ENCODE assay signal across 9 cellular contexts in genomic region chr16:47392114-47392513, GRCh38.
DNase-seq lines count a peak whose midpoint lies in the region; ATAC-seq and TF ChIP-seq lines count a peak whose summit lies in the region.
"Had no signal": no experiment of that assay in that cellular context is flagged by ENCODE, and none has a peak within 500 bp of the region (broad histone marks: within the 10 kb centered on the region; RNA-seq: fewer than 3 reads in every experiment).

No MANE protein-coding gene starts in this region.

- H3K36me3 ChIP-seq in trophoblast cell (ENCODE audit: control insufficient read depth in 1 of 2, insufficient read depth in 2 of 2, low read length in 2 of 2) = peaks cover 0 to under 1% of the 10 kb centered on the region in 2 experiments
- no peaks in the 10 kb centered on the region for H3K36me3 ChIP-seq in neural progenitor cell

- H3K4me2 ChIP-seq in trophoblast cell (ENCODE audit: low read length) (no peak overlapping the region), neural progenitor cell (no peak overlapping the region)

- H3K4me1 Mint-ChIP-seq in activated CD8-positive, alpha-beta memory T cell treated with anti-CD3 and anti-CD28 coated beads, Interleukin-2, amount 10 ng/mL, durations not matched to agents 7 days and 5 days = peaks cover 5% of the 10 kb centered on the region
- H3K4me1 Mint-ChIP-seq in activated T-helper 2 cell treated with anti-CD3 and anti-CD28 coated beads, Interferon-gamma antibody, Interleukin-2, Interleukin-4, amounts not matched to agents 10 μg/mL and 5 μg/mL and 100 μg/mL, durations not matched to agents 14 hours and 24 hours and 36 hours (ENCODE audit: low read depth) = peaks cover 9% of the 10 kb centered on the region
- peaks cover 2% of the 10 kb centered on the region for H3K4me1 Mint-ChIP-seq in neural progenitor cell

- H2AFZ ChIP-seq in trophoblast cell (ENCODE audit: insufficient read depth, low read length, poor library complexity) (no peak overlapping the region), neural progenitor cell (replicated peaks) (no peak overlapping the region)

- peak; percentile 12 for ATAC-seq in activated CD8-positive, alpha-beta memory T cell treated with anti-CD3 and anti-CD28 coated beads, Interleukin-2, amount 10 ng/mL, durations not matched to agents 7 days and 5 days
- ATAC-seq in HG02885 (IDR thresholded peaks at IDR 0.05; ENCODE audit: poor library complexity, unreplicated experiment) = peak; percentile 97

- no peak overlapping the region for H3K14ac ChIP-seq in trophoblast cell (ENCODE audit: low read length)

- H3K27ac Mint-ChIP-seq in activated CD8-positive, alpha-beta memory T cell treated with anti-CD3 and anti-CD28 coated beads, Interleukin-2, amount 10 ng/mL, durations not matched to agents 7 days and 5 days = peak overlapping the region; percentile 21
- no peak overlapping the region for H3K27ac Mint-ChIP-seq in activated T-helper 2 cell treated with anti-CD3 and anti-CD28 coated beads, Interferon-gamma antibody, Interleukin-2, Interleukin-4, amounts not matched to agents 10 μg/mL and 5 μg/mL and 100 μg/mL, durations not matched to agents 14 hours and 24 hours and 36 hours
- H3K27ac Mint-ChIP-seq in neural progenitor cell = no peak overlapping the region

- H3K4me3 ChIP-seq in trophoblast cell (ENCODE audit: low read depth, low read length) (no peak overlapping the region), neural progenitor cell (no peak overlapping the region)

- H3F3A ChIP-seq in neural progenitor cell (ENCODE audit: low read depth) = no peaks in the 10 kb centered on the region

- no peak overlapping the region for H3K27ac ChIP-seq in trophoblast cell (ENCODE audit: low read depth, low read length)
- no peak overlapping the region for H3K27ac ChIP-seq in neural progenitor cell
- H3K27ac ChIP-seq: VCaP had no signal

- intact Hi-C loops in activated T-helper 2 cell treated with anti-CD3 and anti-CD28 coated beads, Interferon-gamma antibody, Interleukin-2, Interleukin-4, amounts not matched to agents 10 μg/mL and 5 μg/mL and 100 μg/mL, durations not matched to agents 14 hours and 24 hours and 36 hours (cut with micrococcal nuclease) = no loop called here

- no peaks in the 10 kb centered on the region for H3K27me3 Mint-ChIP-seq in activated CD8-positive, alpha-beta memory T cell treated with anti-CD3 and anti-CD28 coated beads, Interleukin-2, amount 10 ng/mL, durations not matched to agents 7 days and 5 days
- H3K27me3 Mint-ChIP-seq in activated T-helper 2 cell treated with anti-CD3 and anti-CD28 coated beads, Interferon-gamma antibody, Interleukin-2, Interleukin-4, amounts not matched to agents 10 μg/mL and 5 μg/mL and 100 μg/mL, durations not matched to agents 14 hours and 24 hours and 36 hours (ENCODE audit: low read depth) = no peaks in the 10 kb centered on the region
- H3K27me3 Mint-ChIP-seq in neural progenitor cell (ENCODE audit: insufficient read depth, low read depth) = no peaks in the 10 kb centered on the region

- no peak overlapping the region for H3K18ac ChIP-seq in trophoblast cell (ENCODE audit: low read length)

- H3K9ac ChIP-seq in trophoblast cell (ENCODE audit: low read length) = no peak overlapping the region
- H3K9ac ChIP-seq in neural progenitor cell = no peak overlapping the region

- no peak overlapping the region for H3K23ac ChIP-seq in trophoblast cell (ENCODE audit: low read length)

- no peaks in the 10 kb centered on the region for H3K79me1 ChIP-seq in trophoblast cell (ENCODE audit: low read length)

- peaks cover 6% of the 10 kb centered on the region for H3K36me3 Mint-ChIP-seq in activated CD8-positive, alpha-beta memory T cell treated with anti-CD3 and anti-CD28 coated beads, Interleukin-2, amount 10 ng/mL, durations not matched to agents 7 days and 5 days
- H3K36me3 Mint-ChIP-seq in activated T-helper 2 cell treated with anti-CD3 and anti-CD28 coated beads, Interferon-gamma antibody, Interleukin-2, Interleukin-4, amounts not matched to agents 10 μg/mL and 5 μg/mL and 100 μg/mL, durations not matched to agents 14 hours and 24 hours and 36 hours (ENCODE audit: low read depth) = peaks cover 7% of the 10 kb centered on the region
- peaks cover 3% of the 10 kb centered on the region for H3K36me3 Mint-ChIP-seq in neural progenitor cell

- no peak for DNase-seq in activated CD8-positive, alpha-beta memory T cell treated with anti-CD3 and anti-CD28 coated beads, Interleukin-2, amount 10 ng/mL, durations not matched to agents 7 days and 5 days
- DNase-seq in activated CD8-positive, alpha-beta memory T cell treated with anti-CD3 and anti-CD28 coated beads for 24 hours = no peak
- DNase-seq in NOMO-1 treated with DMSO at 0.1 percent for 48 hours (lab: John Stamatoyannopoulos, UW; ENCODE audit: unreplicated experiment) (peak; percentile 94), globus pallidus (ENCODE audit: low spot score) (peak; percentile 11), trophoblast cell (no peak), neural progenitor cell (ENCODE audit: low spot score) (no peak)
- no peak for DNase-seq in activated T-helper 2 cell treated with anti-CD3 and anti-CD28 coated beads, Interferon-gamma antibody, Interleukin-2, Interleukin-4, amounts not matched to agents 10 μg/mL and 5 μg/mL and 100 μg/mL, durations not matched to agents 14 hours and 24 hours and 36 hours (ENCODE audit: low spot score)

- H3K4me3 Mint-ChIP-seq in activated CD8-positive, alpha-beta memory T cell treated with anti-CD3 and anti-CD28 coated beads, Interleukin-2, amount 10 ng/mL, durations not matched to agents 7 days and 5 days = no peak overlapping the region
- H3K4me3 Mint-ChIP-seq in activated T-helper 2 cell treated with anti-CD3 and anti-CD28 coated beads, Interferon-gamma antibody, Interleukin-2, Interleukin-4, amounts not matched to agents 10 μg/mL and 5 μg/mL and 100 μg/mL, durations not matched to agents 14 hours and 24 hours and 36 hours (ENCODE audit: low read depth) = no peak overlapping the region
- no peak overlapping the region for H3K4me3 Mint-ChIP-seq in neural progenitor cell

- no peak overlapping the region for H2BK120ac ChIP-seq in trophoblast cell (ENCODE audit: insufficient read depth, low read length, poor library complexity)

- no peak overlapping the region for H2BK12ac ChIP-seq in trophoblast cell (ENCODE audit: low read length)

- CTCF ChIA-PET in activated CD8-positive, alpha-beta memory T cell treated with anti-CD3 and anti-CD28 coated beads, Interleukin-2, amount 10 ng/mL, durations not matched to agents 7 days and 5 days (lab: Charles Lee) = no interaction called here

- no peaks in the 10 kb centered on the region for H3K27me3 ChIP-seq in trophoblast cell (ENCODE audit: insufficient read depth, low read length)
- no peaks in the 10 kb centered on the region for H3K27me3 ChIP-seq in neural progenitor cell

- peaks cover 4% of the 10 kb centered on the region for H4K20me1 ChIP-seq in neural progenitor cell (ENCODE audit: low read depth)

- H4K8ac ChIP-seq in trophoblast cell (ENCODE audit: low read depth, low read length) = no peak overlapping the region

- H3K4ac ChIP-seq in trophoblast cell (ENCODE audit: low read depth, low read length) = no peak overlapping the region

- no CpG with 5 or more reads among the region's 8 CpGs for whole genome bisulfite sequencing in trophoblast cell (ENCODE audit: extremely low coverage, insufficient coverage, insufficient read length)

- peaks cover 2 to 3% of the 10 kb centered on the region in 2 experiments for H3K4me1 ChIP-seq in trophoblast cell (ENCODE audit: control insufficient read depth in 1 of 2, insufficient read depth in 2 of 2, low read length in 2 of 2)
- H3K4me1 ChIP-seq in neural progenitor cell = peaks cover 4% of the 10 kb centered on the region

- no peak for TF ChIP-seq CTCF in neural progenitor cell (IDR thresholded peaks at IDR 0.05)

- H3K79me2 ChIP-seq in trophoblast cell (ENCODE audit: control insufficient read depth, insufficient read depth, low read length, poor library complexity) = no peaks in the 10 kb centered on the region
- H3K79me2 ChIP-seq in neural progenitor cell (ENCODE audit: low read depth) = no peaks in the 10 kb centered on the region

- no peak overlapping the region for H4K91ac ChIP-seq in trophoblast cell (ENCODE audit: low read depth, low read length)

- no peaks in the 10 kb centered on the region for H3K9me3 Mint-ChIP-seq in activated CD8-positive, alpha-beta memory T cell treated with anti-CD3 and anti-CD28 coated beads, Interleukin-2, amount 10 ng/mL, durations not matched to agents 7 days and 5 days (ENCODE audit: low read depth)
- no peaks in the 10 kb centered on the region for H3K9me3 Mint-ChIP-seq in activated T-helper 2 cell treated with anti-CD3 and anti-CD28 coated beads, Interferon-gamma antibody, Interleukin-2, Interleukin-4, amounts not matched to agents 10 μg/mL and 5 μg/mL and 100 μg/mL, durations not matched to agents 14 hours and 24 hours and 36 hours
- no peaks in the 10 kb centered on the region for H3K9me3 Mint-ChIP-seq in neural progenitor cell

- no peaks in the 10 kb centered on the region for H3K9me3 ChIP-seq in trophoblast cell (ENCODE audit: insufficient read depth, low read depth, low read length)
- H3K9me3 ChIP-seq in neural progenitor cell (ENCODE audit: low read depth) = no peaks in the 10 kb centered on the region

- no peak overlapping the region for H2BK5ac ChIP-seq in trophoblast cell (ENCODE audit: low read depth, low read length, poor library complexity)

- H2AK5ac ChIP-seq in trophoblast cell (ENCODE audit: low read length) = no peak overlapping the region

- H4K12ac ChIP-seq in trophoblast cell (ENCODE audit: low read depth, low read length) = no peak overlapping the region

Comparison
In these comparisons a context has a peak if more than half of its experiments do, and no peak if none do; other contexts are left out.
1. DNase-seq: peak in NOMO-1 treated with DMSO at 0.1 percent for 48 hours (single experiment) and globus pallidus (single experiment); none in activated CD8-positive, alpha-beta memory T cell treated with anti-CD3 and anti-CD28 coated beads, Interleukin-2, amount 10 ng/mL, durations not matched to agents 7 days and 5 days (single experiment), activated CD8-positive, alpha-beta memory T cell treated with anti-CD3 and anti-CD28 coated beads for 24 hours (single experiment), activated T-helper 2 cell treated with anti-CD3 and anti-CD28 coated beads, Interferon-gamma antibody, Interleukin-2, Interleukin-4, amounts not matched to agents 10 μg/mL and 5 μg/mL and 100 μg/mL, durations not matched to agents 14 hours and 24 hours and 36 hours (single experiment), trophoblast cell (0 of 2) and neural progenitor cell (single experiment).